17 cellular contexts compared by ENCODE assay signal in genomic region chr10:119095648-119096047, GRCh38. TPM values are rescaled to one million over a fixed set of nuclear protein-coding genes. Genes with fewer than 3 reads are reported as not detected.
DNase-seq lines count a peak whose midpoint lies in the region; ATAC-seq, FAIRE-seq and TF ChIP-seq lines count a peak whose summit lies in the region.
"Had no signal": no experiment of that assay in that cellular context is flagged by ENCODE, and none has a peak within 500 bp of the region (broad histone marks: within the 10 kb centered on the region; RNA-seq: fewer than 3 reads in every experiment).

No MANE protein-coding gene starts in this region.

- no peaks in the 10 kb centered on the region for H3K9me3 Mint-ChIP-seq in activated naive CD4-positive, alpha-beta T cell treated with anti-CD3 and anti-CD28 coated beads for 36 hours
- H3K9me3 Mint-ChIP-seq in T-cell = no peaks in the 10 kb centered on the region

- H3K36me3 Mint-ChIP-seq in activated naive CD4-positive, alpha-beta T cell treated with anti-CD3 and anti-CD28 coated beads for 36 hours (ENCODE audit: low read depth) = no peaks in the 10 kb centered on the region
- no peaks in the 10 kb centered on the region for H3K36me3 Mint-ChIP-seq in T-cell

- no peaks in the 10 kb centered on the region for H4K20me1 ChIP-seq in GM12878 (ENCODE audit: control insufficient read depth, insufficient read depth)

- H3K27ac Mint-ChIP-seq in activated naive CD4-positive, alpha-beta T cell treated with anti-CD3 and anti-CD28 coated beads for 36 hours = no peak overlapping the region
- H3K27ac Mint-ChIP-seq in T-cell = peak overlapping the region; percentile 66 to 85

- ATAC-seq in T-cell (replicated peaks in 1 of 4) = peak in 1 of 4 experiments; percentile 9
- peak; percentile 19; the same call in 1 of the 3 replicates for ATAC-seq in GM12878
- ATAC-seq in mucosa of descending colon = no peak
- ATAC-seq: HCT116, PC-3 had no signal

- CTCF ChIA-PET in activated naive CD4-positive, alpha-beta T cell treated with anti-CD3 and anti-CD28 coated beads for 36 hours (lab: Charles Lee) = interaction anchor here (1.2 kb wide), 1 partner anchor 50 kb away, joined by 3 read pairs; no protein-coding TSS in a partner anchor
- CTCF ChIA-PET in T-cell (lab: Charles Lee) (interaction anchor here (0.6 to 0.7 kb wide), 3 partner anchors 11 to 506 kb away, joined by 3 to 5 read pairs (median 3); no protein-coding TSS in a partner anchor), GM12878 (lab: Yijun Ruan, JAX) (no interaction called here)

- no peak for TF ChIP-seq EP300 in GM12878 (IDR thresholded peaks at IDR 0.05; ENCODE audit: borderline replicate concordance in 1 of 2, control insufficient read depth in 1 of 2, low read depth in 2 of 2, low read length in 2 of 2)
- TF ChIP-seq EP300 in stomach (IDR thresholded peaks at IDR 0.05) = no peak

- no peak for FAIRE-seq in GM12878 (lab: Jason Lieb, UNC)

- RAD21 ChIA-PET in GM12878 (lab: Charles Lee; ENCODE audit: unreplicated experiment) = no interaction called here

- no peak overlapping the region for H3K27ac ChIP-seq in GM12878 (ENCODE audit: control insufficient read depth, insufficient read depth)
- H3K27ac ChIP-seq in stomach = no peak overlapping the region
- H3K27ac ChIP-seq: C4-2B, RWPE1, SJCRH30 had no signal

- H3K36me3 ChIP-seq in GM12878 (ENCODE audit: control insufficient read depth in 2 of 2, insufficient read depth in 2 of 2, low read length in 1 of 2) (no peaks in the 10 kb centered on the region), stomach (no peaks in the 10 kb centered on the region), mucosa of descending colon (ENCODE audit: low read depth) (no peaks in the 10 kb centered on the region)
- H3K36me3 ChIP-seq: SJCRH30 had no signal

- DNase-seq in activated naive CD4-positive, alpha-beta T cell treated with anti-CD3 and anti-CD28 coated beads for 36 hours = peak; percentile 11
- DNase-seq in activated naive CD4-positive, alpha-beta T cell treated with anti-CD3 and anti-CD28 coated beads, Interleukin-2, amount 50 U/mL, for 16 hours = no peak
- DNase-seq in T-cell (peak in 1 of 34 experiments; percentile 36), GM12878 (ENCODE audit: low read depth, low spot score) (no peak), stomach (peak; percentile 9), mucosa of descending colon (no peak), NK-92 (lab: John Stamatoyannopoulos, UW; ENCODE audit: unreplicated experiment) (no peak)
- DNase-seq: KBM-7, NCI-H1436, NCI-H2081, NCI-H510A, NCI-H774, PC-3, SJCRH30 had no signal

- no peak overlapping the region for H3K4me2 ChIP-seq in GM12878 (ENCODE audit: control insufficient read depth, insufficient read depth)

- WGBS in GM12878 (ENCODE audit: insufficient coverage, insufficient replicate concordance, low lambda C conversion rate, missing lambda C conversion rate) = 26% methylated on average over 4 of the region's 4 CpGs
- 74 to 89% (median 80%) methylated on average over 4 of the region's 4 CpGs for WGBS in stomach, 5 donors

- H2AFZ ChIP-seq in GM12878 (ENCODE audit: control insufficient read depth, low read depth, low read length) = no peak overlapping the region

- in situ Hi-C loops in GM12878 (cut with MboI) = no loop called here

- no peak for TF ChIP-seq RAD21 in GM12878 (IDR thresholded peaks at IDR 0.05; ENCODE audit: insufficient read depth, low read depth, low read length)

- TF ChIP-seq CTCF in GM12878 (IDR thresholded peaks at IDR 0.05 in 2 of 3, conservative IDR thresholded peaks at IDR 0.05 in 1 of 3; ENCODE audit: control insufficient read depth in 2 of 3, extremely low read depth in 1 of 3, insufficient read depth in 1 of 3, low read depth in 3 of 3, low read length in 3 of 3) (no peak), stomach (IDR thresholded peaks at IDR 0.05) (no peak), mucosa of descending colon (IDR thresholded peaks at IDR 0.05) (no peak)

- no peak overlapping the region for H3K9ac ChIP-seq in GM12878 (ENCODE audit: control insufficient read depth, insufficient read depth, low read length)

- H3K4me3 Mint-ChIP-seq in activated naive CD4-positive, alpha-beta T cell treated with anti-CD3 and anti-CD28 coated beads for 36 hours = no peak overlapping the region
- H3K4me3 Mint-ChIP-seq in T-cell = no peak overlapping the region

- H3K9me3 ChIP-seq in GM12878 (replicated peaks; ENCODE audit: control insufficient read depth, insufficient read depth, low read length) (no peaks in the 10 kb centered on the region), stomach (no peaks in the 10 kb centered on the region), mucosa of descending colon (no peaks in the 10 kb centered on the region)
- H3K9me3 ChIP-seq: SJCRH30 had no signal

- no peaks in the 10 kb centered on the region for H3K79me2 ChIP-seq in GM12878 (ENCODE audit: control insufficient read depth, insufficient read depth, low read length)

- TF ChIP-seq POLR2A in GM12878 (IDR thresholded peaks at IDR 0.05; ENCODE audit: low read depth, low read length) = no peak
- no peak for TF ChIP-seq POLR2A in stomach (IDR thresholded peaks at IDR 0.05)

- POLR2A ChIA-PET in T-cell (lab: Charles Lee) (no interaction called here), GM12878 (lab: Charles Lee) (interaction anchor here (0.6 to 1.5 kb wide), 2 partner anchors 8 to 14 kb away, joined by 4 to 6 read pairs; partner anchors contain the start of gene DENND10)

- H3K4me1 Mint-ChIP-seq in activated naive CD4-positive, alpha-beta T cell treated with anti-CD3 and anti-CD28 coated beads for 36 hours (ENCODE audit: low read depth) = peaks cover 19% of the 10 kb centered on the region
- peaks cover 27 to 56% (median 33%) of the 10 kb centered on the region in 3 donors for H3K4me1 Mint-ChIP-seq in T-cell

- BruUV-seq in GM12878 (replicated peaks; lab: Mats Ljungman, UMichigan) = no TSS peak

- no peak overlapping the region for H3K4me3 ChIP-seq in GM12878
- no peak overlapping the region for H3K4me3 ChIP-seq in stomach
- H3K4me3 ChIP-seq in mucosa of descending colon = no peak overlapping the region
- H3K4me3 ChIP-seq: SJCRH30 had no signal

- no peaks in the 10 kb centered on the region for H3K27me3 Mint-ChIP-seq in activated naive CD4-positive, alpha-beta T cell treated with anti-CD3 and anti-CD28 coated beads for 36 hours (ENCODE audit: low read depth)
- H3K27me3 Mint-ChIP-seq in T-cell = no peaks in the 10 kb centered on the region

- SMC1A ChIA-PET in GM12878 (lab: Charles Lee; ENCODE audit: uncharacterized antibody, unreplicated experiment) = interaction anchor here (1.3 kb wide), 2 partner anchors 10 to 13 kb away, joined by 3 to 4 read pairs; no protein-coding TSS in a partner anchor

- H3K4me1 ChIP-seq in GM12878 (ENCODE audit: control insufficient read depth, insufficient read depth, low read length) = peaks cover 5% of the 10 kb centered on the region
- peaks cover 0 to 18% (median 1%) of the 10 kb centered on the region in 4 donors for H3K4me1 ChIP-seq in stomach
- peaks cover 9% of the 10 kb centered on the region for H3K4me1 ChIP-seq in mucosa of descending colon (ENCODE audit: low read depth)

- no peaks in the 10 kb centered on the region for H3K27me3 ChIP-seq in GM12878 (replicated peaks in 1 of 2; ENCODE audit: control insufficient read depth in 2 of 2, insufficient read depth in 2 of 2, low read length in 1 of 2)
- no peaks in the 10 kb centered on the region for H3K27me3 ChIP-seq in stomach
- H3K27me3 ChIP-seq: SJCRH30 had no signal

- intact Hi-C loops in activated naive CD4-positive, alpha-beta T cell treated with anti-CD3 and anti-CD28 coated beads for 36 hours (cut with micrococcal nuclease) = no loop called here
- intact Hi-C loops in GM12878 (cut with micrococcal nuclease; ENCODE audit: unreplicated experiment) (no loop called here), stomach (cut with DNase I; ENCODE audit: low total_unique reads) (no loop called here), mucosa of descending colon (cut with DNase I, micrococcal nuclease) (no loop called here)

RNA-seq across cellular contexts. Expression of gene DENND10, which starts 8.3 kb away (rescaled TPM):
- 10 to 100 TPM; 16.9 to 17.6 TPM for total RNA-seq in activated naive CD4-positive, alpha-beta T cell treated with anti-CD3 and anti-CD28 coated beads for 36 hours
- total RNA-seq in T-cell = 10 to 100 TPM; 28.5 to 52.4 (median 41.7) TPM
- total RNA-seq in GM12878 (2013; cell fraction: nucleolus; rRNA removed) = 21.6 and 24.7 TPM in 2 replicates
- total RNA-seq in GM12878 (2014; rRNA removed) = 30.0 and 35.7 TPM in 2 replicates
- total RNA-seq in GM12878 (2014; rRNA removed; fragmentation: Illumina TruSeq; extraction: Trizol) = 23.8 and 30.8 TPM in 2 replicates
- 21.5 and 26.6 TPM in 2 replicates for total RNA-seq in GM12878 (2021)
- 10.6 TPM for polyA plus RNA-seq in GM12878 (2011; ENCODE audit: low read depth)
- polyA plus RNA-seq in GM12878 (2011; rRNA removed) = 25.8 and 32.9 TPM in 2 replicates
- polyA plus RNA-seq in GM12878 (2011; cell fraction: cytosol; rRNA removed) = 17.0 and 18.3 TPM in 2 replicates
- polyA plus RNA-seq in GM12878 (2011; cell fraction: nucleus; rRNA removed) = 12.1 and 14.0 TPM in 2 replicates
- polyA plus RNA-seq in GM12878 (2012) = 17.9 and 18.3 TPM in 2 replicates
- 29.7 and 31.9 TPM in 2 replicates for polyA plus RNA-seq in GM12878 (2014; fragmentation: Illumina TruSeq; extraction: Trizol)
- polyA plus RNA-seq in GM12878 (2014; fragmentation: Nextera tagmentation; extraction: Ambion mirVana) = 10 to 100 TPM; 23.7 to 39.8 TPM
- 20.9 and 26.6 TPM in 2 replicates for polyA plus RNA-seq in GM12878 (2014; rRNA removed)
- 10 to 100 TPM; 25.7 to 28.1 TPM for polyA plus RNA-seq in GM12878 (2016; fragmentation: Nextera tagmentation; extraction: Ambion mirVana)
- 15.5 and 18.9 TPM in 2 replicates for polyA minus RNA-seq in GM12878 (2011; rRNA and poly(A)+ RNA removed)
- polyA minus RNA-seq in GM12878 (2011; cell fraction: cytosol; rRNA and poly(A)+ RNA removed) = 7.2 and 9.4 TPM in 2 replicates
- polyA minus RNA-seq in GM12878 (2011; cell fraction: nucleus; rRNA and poly(A)+ RNA removed) = 8.3 and 12.6 TPM in 2 replicates
- total RNA-seq in stomach = 10 to 100 TPM in 4 of 5 donors, 1 to 10 TPM in 1; 8.9 to 82.3 (median 36.0) TPM
- polyA plus RNA-seq in stomach = 10 to 100 TPM; 13.3 to 35.0 (median 20.2) TPM
- 10 to 100 TPM; 36.6 to 39.9 (median 38.0) TPM for total RNA-seq in mucosa of descending colon

RNA-seq across cellular contexts. Expression of gene EIF3A, which starts 15.0 kb away (rescaled TPM):
- total RNA-seq in activated naive CD4-positive, alpha-beta T cell treated with anti-CD3 and anti-CD28 coated beads for 36 hours = 100 to 1,000 TPM; 113 to 120 TPM
- total RNA-seq in T-cell = 100 to 1,000 TPM; 102 to 124 (median 111) TPM
- total RNA-seq in GM12878 (2013; cell fraction: nucleolus; rRNA removed) = 143 and 144 TPM in 2 replicates
- total RNA-seq in GM12878 (2014; rRNA removed) = 82.6 and 86.3 TPM in 2 replicates
- total RNA-seq in GM12878 (2014; rRNA removed; fragmentation: Illumina TruSeq; extraction: Trizol) = 159 and 166 TPM in 2 replicates
- total RNA-seq in GM12878 (2021) = 138 and 148 TPM in 2 replicates
- polyA plus RNA-seq in GM12878 (2011; ENCODE audit: low read depth) = 50.1 TPM
- 47.4 and 49.4 TPM in 2 replicates for polyA plus RNA-seq in GM12878 (2011; rRNA removed)
- 35.9 and 50.0 TPM in 2 replicates for polyA plus RNA-seq in GM12878 (2011; cell fraction: cytosol; rRNA removed)
- 21.6 and 53.4 TPM in 2 replicates for polyA plus RNA-seq in GM12878 (2011; cell fraction: nucleus; rRNA removed)
- 79.0 and 84.9 TPM in 2 replicates for polyA plus RNA-seq in GM12878 (2012)
- 195 and 219 TPM in 2 replicates for polyA plus RNA-seq in GM12878 (2014; fragmentation: Illumina TruSeq; extraction: Trizol)
- polyA plus RNA-seq in GM12878 (2014; fragmentation: Nextera tagmentation; extraction: Ambion mirVana) = 10 to 100 TPM; 42.3 to 46.5 TPM
- polyA plus RNA-seq in GM12878 (2014; rRNA removed) = 78.1 and 88.9 TPM in 2 replicates
- 100 to 1,000 TPM; 104 to 108 TPM for polyA plus RNA-seq in GM12878 (2016; fragmentation: Nextera tagmentation; extraction: Ambion mirVana)
- polyA minus RNA-seq in GM12878 (2011; rRNA and poly(A)+ RNA removed) = 71.2 and 84.9 TPM in 2 replicates
- 36.2 and 45.2 TPM in 2 replicates for polyA minus RNA-seq in GM12878 (2011; cell fraction: cytosol; rRNA and poly(A)+ RNA removed)
- 34.9 and 49.1 TPM in 2 replicates for polyA minus RNA-seq in GM12878 (2011; cell fraction: nucleus; rRNA and poly(A)+ RNA removed)
- total RNA-seq in stomach = 100 to 1,000 TPM in 3 of 5 donors, 10 to 100 TPM in 2; 48.4 to 156 (median 125) TPM
- polyA plus RNA-seq in stomach = 10 to 100 TPM; 37.3 to 91.6 (median 46.2) TPM
- total RNA-seq in mucosa of descending colon = 100 to 1,000 TPM in 2 of 3 donors, 10 to 100 TPM in 1; 94.5 to 124 (median 114) TPM

Comparison
In these comparisons a context has a peak if more than half of its experiments do, and no peak if none do; other contexts are left out.
1. DNase-seq: peak in activated naive CD4-positive, alpha-beta T cell treated with anti-CD3 and anti-CD28 coated beads for 36 hours (single experiment) and stomach (single experiment); none in activated naive CD4-positive, alpha-beta T cell treated with anti-CD3 and anti-CD28 coated beads, Interleukin-2, amount 50 U/mL, for 16 hours (single experiment), GM12878 (single experiment), mucosa of descending colon (0 of 3) and NK-92 (single experiment).